In the genomic region with DNA sequence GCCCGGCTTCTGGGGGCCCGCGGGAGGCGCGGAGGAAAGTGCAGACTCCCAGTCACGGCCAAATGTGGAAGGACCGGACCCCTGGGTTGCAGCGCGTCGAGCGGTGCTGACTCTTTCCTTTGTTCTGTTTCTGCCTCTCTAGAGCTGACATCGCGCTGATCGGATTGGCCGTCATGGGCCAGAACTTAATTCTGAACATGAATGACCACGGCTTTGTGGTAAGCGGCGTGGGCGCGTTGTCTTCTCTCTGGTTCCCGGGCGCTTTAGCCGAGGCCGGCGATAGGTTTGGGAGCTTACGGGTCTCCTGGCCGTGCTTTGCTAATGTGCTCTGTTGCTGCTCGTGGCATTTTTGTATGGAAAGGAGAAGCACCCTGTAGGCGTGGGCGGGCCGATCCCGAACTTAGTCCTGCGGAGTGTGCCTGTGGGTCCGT, we compare ENCODE assay signal across 8 cellular contexts. TPM values are rescaled to one million over a fixed set of nuclear protein-coding genes. Genes with fewer than 3 reads are reported as not detected.
DNase-seq lines count a peak whose midpoint lies in the region; ATAC-seq and TF ChIP-seq lines count a peak whose summit lies in the region.

No MANE protein-coding gene starts in this region.

- ATAC-seq in Panc1 = no peak
- no peak for ATAC-seq in lung (ENCODE audit: insufficient read depth, low FRiP score)

- H3K4me1 ChIP-seq in Panc1 (ENCODE audit: control insufficient read depth, insufficient read depth, low read length) = 0 out of 2 replicates have a peak, but pooled peaks cover 5% of the 10 kb centered on the region
- peaks cover 0 to 1% of the 10 kb centered on the region in 2 donors for H3K4me1 ChIP-seq in lung (ENCODE audit: control insufficient read depth in 2 of 2, insufficient read depth in 2 of 2, low read length in 2 of 2)
- peaks cover 26% of the 10 kb centered on the region for H3K4me1 ChIP-seq in suprapubic skin

- peak overlapping the region; percentile 84 for H3K27ac Mint-ChIP-seq in activated CD4-positive, alpha-beta T cell treated with anti-CD3 and anti-CD28 coated beads, Interleukin-2, amount 10 ng/mL, durations not matched to agents 24 days and 14 days

- CTCF ChIA-PET in Panc1 (lab: Charles Lee) = interaction anchor here (1.1 kb wide), 1 partner anchor 22 kb away, joined by 3 read pairs; no protein-coding TSS in a partner anchor

- WGBS in lung, 2 donors = 1% methylated on average over 29 to 34 of the region's 34 CpGs
- 0% methylated on average over 19 of the region's 34 CpGs for WGBS in suprapubic skin

- H3K9me3 ChIP-seq in Panc1 (ENCODE audit: control insufficient read depth, insufficient read depth, low read depth, low read length) (0 out of 2 replicates have a peak, but pooled peaks cover under 1% of the 10 kb centered on the region), lung (ENCODE audit: control insufficient read depth in 2 of 2, insufficient read depth in 1 of 2, low read length in 1 of 2) (no peaks in the 10 kb centered on the region), suprapubic skin (no peaks in the 10 kb centered on the region)

- TF ChIP-seq CTCF in Panc1 (IDR thresholded peaks at IDR 0.05) (no peak), coronary artery (IDR thresholded peaks at IDR 0.05) (no peak), lung (IDR thresholded peaks at IDR 0.05; ENCODE audit: control extremely low read depth, extremely low read depth) (no peak), suprapubic skin (IDR thresholded peaks at IDR 0.05) (no peak)

- no TSS peak for BruUV-seq in Panc1 (replicated peaks; lab: Mats Ljungman, UMichigan)

- H3K4me3 Mint-ChIP-seq in activated CD4-positive, alpha-beta T cell treated with anti-CD3 and anti-CD28 coated beads, Interleukin-2, amount 10 ng/mL, durations not matched to agents 24 days and 14 days = peak overlapping the region; percentile 92

- H3K36me3 ChIP-seq in Panc1 (ENCODE audit: control insufficient read depth, insufficient read depth, low read length) (peaks cover 8% of the 10 kb centered on the region; the same call in 1 of the 2 replicates), lung (ENCODE audit: control insufficient read depth in 2 of 2, insufficient read depth in 2 of 2, low read length in 2 of 2) (peaks cover 10 to 11% of the 10 kb centered on the region in 2 donors), suprapubic skin (peaks cover 23% of the 10 kb centered on the region)

- H3K27ac ChIP-seq in Panc1 (ENCODE audit: low read length) = peak overlapping the region; percentile 68
- H3K27ac ChIP-seq in coronary artery = peak overlapping the region; percentile 61 to 95
- peak overlapping the region in 1 of 2 donors; percentile 93 for H3K27ac ChIP-seq in lung (ENCODE audit: low read depth in 1 of 2, low read length in 1 of 2)
- peak overlapping the region; percentile 81 for H3K27ac ChIP-seq in suprapubic skin

- no peak for DNase-seq in activated CD4-positive, alpha-beta T cell treated with anti-CD3 and anti-CD28 coated beads, Interleukin-2, amount 10 ng/mL, durations not matched to agents 24 days and 14 days
- no peak for DNase-seq in activated CD4-positive, alpha-beta T cell treated with anti-CD3 and anti-CD28 coated beads, Interleukin-2, amount 50 U/mL, for 4 hours
- DNase-seq in Panc1 (ENCODE audit: low read depth, low spot score) (no peak), coronary artery (ENCODE audit: low spot score) (no peak), lung (ENCODE audit: low spot score) (no peak), suprapubic skin (ENCODE audit: low spot score in 2 of 2) (peak; percentile 67 to 83), HK-2 (ENCODE audit: unreplicated experiment) (no peak), SK-N-DZ (ENCODE audit: low spot score) (no peak)

- no peaks in the 10 kb centered on the region for H3K27me3 Mint-ChIP-seq in activated CD4-positive, alpha-beta T cell treated with anti-CD3 and anti-CD28 coated beads, Interleukin-2, amount 10 ng/mL, durations not matched to agents 24 days and 14 days

- peaks cover 32% of the 10 kb centered on the region for H3K36me3 Mint-ChIP-seq in activated CD4-positive, alpha-beta T cell treated with anti-CD3 and anti-CD28 coated beads, Interleukin-2, amount 10 ng/mL, durations not matched to agents 24 days and 14 days (ENCODE audit: low read depth)

- POLR2A ChIA-PET in Panc1 (lab: Charles Lee) = interaction anchor here (0.6 kb wide), 1 partner anchor 9 kb away, joined by 3 read pairs; no protein-coding TSS in a partner anchor

- peak overlapping the region; percentile 68 to 83 for H3K4me3 ChIP-seq in Panc1 (ENCODE audit: low read depth in 2 of 2, low read length in 2 of 2)
- peak overlapping the region; percentile 84 for H3K4me3 ChIP-seq in coronary artery
- H3K4me3 ChIP-seq in lung = peak overlapping the region; percentile 96
- peak overlapping the region; percentile 66 for H3K4me3 ChIP-seq in suprapubic skin

- intact Hi-C loops in activated CD4-positive, alpha-beta T cell treated with anti-CD3 and anti-CD28 coated beads, Interleukin-2, amount 10 ng/mL, durations not matched to agents 24 days and 14 days (cut with micrococcal nuclease) = loop anchor here (2.0 kb wide), 3 partner anchors 15 to 189 kb away; partner anchors contain the start of genes KIF1B and PEX14
- intact Hi-C loops in Panc1 (cut with micrococcal nuclease; ENCODE audit: unreplicated experiment) = no loop called here

- H3K27me3 ChIP-seq in Panc1 (ENCODE audit: control insufficient read depth, insufficient read depth, low read length) (no peaks in the 10 kb centered on the region), lung (ENCODE audit: control insufficient read depth, insufficient read depth) (no peaks in the 10 kb centered on the region), suprapubic skin (no peaks in the 10 kb centered on the region)

- in situ Hi-C loops in Panc1 (cut with HindIII; ENCODE audit: low pct_unique_long_range_greater_than_20kb, low sequenced_read_pairs) = no loop called here

- H3K9me3 Mint-ChIP-seq in activated CD4-positive, alpha-beta T cell treated with anti-CD3 and anti-CD28 coated beads, Interleukin-2, amount 10 ng/mL, durations not matched to agents 24 days and 14 days = no peaks in the 10 kb centered on the region

- no peak for TF ChIP-seq POLR2A in suprapubic skin (IDR thresholded peaks at IDR 0.05)

- H3K4me1 Mint-ChIP-seq in activated CD4-positive, alpha-beta T cell treated with anti-CD3 and anti-CD28 coated beads, Interleukin-2, amount 10 ng/mL, durations not matched to agents 24 days and 14 days = peaks cover 24% of the 10 kb centered on the region

- no peak for TF ChIP-seq EP300 in suprapubic skin (IDR thresholded peaks at IDR 0.05)

RNA-seq across cellular contexts. Expression of gene PGD, which starts 0.6 kb away (rescaled TPM):
- total RNA-seq in activated CD4-positive, alpha-beta T cell treated with anti-CD3 and anti-CD28 coated beads, Interleukin-2, amount 10 ng/mL, durations not matched to agents 24 days and 14 days = 142 and 144 TPM in 2 replicates
- total RNA-seq in Panc1 (2021; ENCODE audit: unreplicated experiment) = 158 TPM
- 187 TPM for polyA plus RNA-seq in Panc1 (2012; ENCODE audit: insufficient read length)
- total RNA-seq in lung = 100 to 1,000 TPM in 1 of 2 donors, 10 to 100 TPM in 1; 47.8 to 234 TPM
- 100 to 1,000 TPM in 1 of 2 donors, 10 to 100 TPM in 1; 94.5 to 421 TPM for polyA plus RNA-seq in lung
- 10 to 100 TPM; 42.3 to 78.8 (median 77.7) TPM for total RNA-seq in suprapubic skin
- 108 and 148 TPM in 2 replicates for polyA plus RNA-seq in SK-N-DZ (2014; cell fraction: cytosol; rRNA removed)
- polyA plus RNA-seq in SK-N-DZ (2014; cell fraction: nucleus; rRNA removed) = 57.6 and 66.8 TPM in 2 replicates

RNA-seq across cellular contexts. Expression of gene CENPS, which starts 30.7 kb away (rescaled TPM):
- 18.8 and 25.1 TPM in 2 replicates for total RNA-seq in activated CD4-positive, alpha-beta T cell treated with anti-CD3 and anti-CD28 coated beads, Interleukin-2, amount 10 ng/mL, durations not matched to agents 24 days and 14 days
- total RNA-seq in Panc1 (2021; ENCODE audit: unreplicated experiment) (40.8 TPM), lung (10 to 100 TPM; 15.5 to 19.5 TPM), suprapubic skin (1 to 10 TPM in 2 of 4 donors, under 1 TPM in 1, not detected in 1; 0.62 to 3.6 (median 2.5) TPM)
- 33.1 TPM for polyA plus RNA-seq in Panc1 (2012; ENCODE audit: insufficient read length)
- 10 to 100 TPM; 12.5 to 21.0 TPM for polyA plus RNA-seq in lung
- polyA plus RNA-seq in SK-N-DZ (2014; cell fraction: cytosol; rRNA removed) = 5.5 and 10.3 TPM in 2 replicates
- 7.6 and 8.2 TPM in 2 replicates for polyA plus RNA-seq in SK-N-DZ (2014; cell fraction: nucleus; rRNA removed)

RNA-seq across cellular contexts. Expression of gene CORT, which starts 50.3 kb away (rescaled TPM):
- 0.40 and 0.52 TPM in 2 replicates for total RNA-seq in activated CD4-positive, alpha-beta T cell treated with anti-CD3 and anti-CD28 coated beads, Interleukin-2, amount 10 ng/mL, durations not matched to agents 24 days and 14 days
- 0.41 TPM for total RNA-seq in Panc1 (2021; ENCODE audit: unreplicated experiment)
- polyA plus RNA-seq in Panc1 (2012; ENCODE audit: insufficient read length) = not detected
- total RNA-seq in lung = under 1 TPM in 1 of 2 donors, not detected in 1; 0.40 TPM
- under 1 TPM; 0.10 to 0.20 TPM for polyA plus RNA-seq in lung
- not detected for total RNA-seq in suprapubic skin
- polyA plus RNA-seq in SK-N-DZ (2014; cell fraction: cytosol; rRNA removed) = not detected in 2 replicates
- 2.0 TPM in 1 of 2 replicates, not detected in the other for polyA plus RNA-seq in SK-N-DZ (2014; cell fraction: nucleus; rRNA removed)

Comparison
In these comparisons a context has a peak if more than half of its experiments do, and no peak if none do; other contexts are left out.
1. DNase-seq: peak in suprapubic skin (2 of 2); none in activated CD4-positive, alpha-beta T cell treated with anti-CD3 and anti-CD28 coated beads, Interleukin-2, amount 10 ng/mL, durations not matched to agents 24 days and 14 days (single experiment), activated CD4-positive, alpha-beta T cell treated with anti-CD3 and anti-CD28 coated beads, Interleukin-2, amount 50 U/mL, for 4 hours (0 of 2), Panc1 (single experiment), coronary artery (single experiment), lung (single experiment), HK-2 (single experiment) and SK-N-DZ (single experiment).
2. Peak in every context shown above with its lines, with median percentiles within 50 percentile points of each other: H3K4me3 ChIP-seq.